ENCODE assay signal across 1 cellular context in genomic region chr16:11797166-11797956, GRCh38.
TF ChIP-seq lines count a peak whose summit lies in the region.

Gene ZC3H7A (minus strand): TSS chr16:11797258. CDS start chr16:11782354, 14,904 bp downstream.

TF ChIP-seq in HepG2, 621 proteins besides CTCF, POLR2A, EP300 and RAD21 (continued from another document and continues in another):
- TF ChIP-seq ZNF772 (CRISPR knock-in tag; IDR thresholded peaks at IDR 0.05) (peak; percentile 95), NFIB (CRISPR knock-in tag; IDR thresholded peaks at IDR 0.05; ENCODE audit: borderline replicate concordance) (no peak), HES4 (CRISPR knock-in tag; IDR thresholded peaks at IDR 0.05; ENCODE audit: borderline replicate concordance) (peak; percentile 90), MTA3 (CRISPR knock-in tag; IDR thresholded peaks at IDR 0.05) (no peak), PAXIP1 (CRISPR knock-in tag; conservative IDR thresholded peaks at IDR 0.05) (peak; percentile 75), JUNB (CRISPR knock-in tag; IDR thresholded peaks at IDR 0.05; ENCODE audit: borderline replicate concordance) (no peak), ZNF619 (CRISPR knock-in tag; IDR thresholded peaks at IDR 0.05) (peak; percentile 97), NR1H2 (CRISPR knock-in tag; IDR thresholded peaks at IDR 0.05; ENCODE audit: borderline replicate concordance, low read depth) (no peak), REPIN1 (CRISPR knock-in tag; IDR thresholded peaks at IDR 0.05; ENCODE audit: borderline replicate concordance, low read depth) (peak; percentile 94), ZGPAT (CRISPR knock-in tag; IDR thresholded peaks at IDR 0.05) (peak; percentile 96), BHLHE40 (IDR thresholded peaks at IDR 0.05; ENCODE audit: low read length) (peak; percentile 23; the same call in 1 of the 2 replicates), FOXK1 (CRISPR knock-in tag; IDR thresholded peaks at IDR 0.05; ENCODE audit: borderline replicate concordance, low read depth) (peak; percentile 65; the same call in 1 of the 2 replicates), NFATC3 (CRISPR knock-in tag; IDR thresholded peaks at IDR 0.05) (peak; percentile 31; the same call in 1 of the 2 replicates), ZNF12 (CRISPR knock-in tag; IDR thresholded peaks at IDR 0.05) (peak; percentile 84), NFE2L2 (IDR thresholded peaks at IDR 0.05; ENCODE audit: low read length) (no peak), RELA (CRISPR knock-in tag; IDR thresholded peaks at IDR 0.05) (peak; percentile 93; the same call in 1 of the 2 replicates), CHD2 (IDR thresholded peaks at IDR 0.05; ENCODE audit: low read depth, low read length) (no peak; the same call in 1 of the 2 replicates), ZSCAN29 (CRISPR knock-in tag; conservative IDR thresholded peaks at IDR 0.05) (peak; percentile 94), ZNF549 (CRISPR knock-in tag; IDR thresholded peaks at IDR 0.05) (peak; percentile 73; the same call in 1 of the 2 replicates), U2AF1 (optimal IDR thresholded peaks at IDR 0.05; ENCODE audit: low read depth, low read length) (peak; percentile 88), ZBTB42 (CRISPR knock-in tag; IDR thresholded peaks at IDR 0.05) (no peak), ZNF143 (CRISPR knock-in tag; IDR thresholded peaks at IDR 0.05) (peak; percentile 74), JUND (CRISPR knock-in tag; IDR thresholded peaks at IDR 0.05) (peak; percentile 43; the same call in 1 of the 2 replicates), KLF6 (CRISPR knock-in tag; IDR thresholded peaks at IDR 0.05) (peak; percentile 98), BRCA1 (CRISPR knock-in tag; IDR thresholded peaks at IDR 0.05) (peak; percentile 97), ZNF333 (CRISPR knock-in tag; IDR thresholded peaks at IDR 0.05; ENCODE audit: borderline replicate concordance) (peak; percentile 98; the same call in 1 of the 2 replicates), POLR2AphosphoS5 (IDR thresholded peaks at IDR 0.05; ENCODE audit: low read depth, low read length) (peak; percentile 100), NR2F1 (CRISPR knock-in tag; IDR thresholded peaks at IDR 0.05) (peak in 1 of 2 experiments; percentile 38; a peak in 1 of 4 replicates), MEIS1 (CRISPR knock-in tag; IDR thresholded peaks at IDR 0.05; ENCODE audit: borderline replicate concordance) (peak; percentile 91), ZNF263 (CRISPR knock-in tag; IDR thresholded peaks at IDR 0.05) (peak; percentile 77), ZFP82 (CRISPR knock-in tag; IDR thresholded peaks at IDR 0.05; ENCODE audit: borderline replicate concordance) (peak; percentile 98), ZNF629 (CRISPR knock-in tag; conservative IDR thresholded peaks at IDR 0.05) (peak; percentile 61), SNRNP70 (IDR thresholded peaks at IDR 0.05; ENCODE audit: low read depth, low read length) (no peak), ZFX (CRISPR knock-in tag; IDR thresholded peaks at IDR 0.05; ENCODE audit: low read depth) (peak; percentile 100), RAD51 (IDR thresholded peaks at IDR 0.05; ENCODE audit: borderline replicate concordance) (no peak), MXD3 (CRISPR knock-in tag; IDR thresholded peaks at IDR 0.05) (peak; percentile 98), ZNF556 (CRISPR knock-in tag; IDR thresholded peaks at IDR 0.05; ENCODE audit: borderline replicate concordance) (peak; percentile 98)
- TF ChIP-seq, protein P1, sequence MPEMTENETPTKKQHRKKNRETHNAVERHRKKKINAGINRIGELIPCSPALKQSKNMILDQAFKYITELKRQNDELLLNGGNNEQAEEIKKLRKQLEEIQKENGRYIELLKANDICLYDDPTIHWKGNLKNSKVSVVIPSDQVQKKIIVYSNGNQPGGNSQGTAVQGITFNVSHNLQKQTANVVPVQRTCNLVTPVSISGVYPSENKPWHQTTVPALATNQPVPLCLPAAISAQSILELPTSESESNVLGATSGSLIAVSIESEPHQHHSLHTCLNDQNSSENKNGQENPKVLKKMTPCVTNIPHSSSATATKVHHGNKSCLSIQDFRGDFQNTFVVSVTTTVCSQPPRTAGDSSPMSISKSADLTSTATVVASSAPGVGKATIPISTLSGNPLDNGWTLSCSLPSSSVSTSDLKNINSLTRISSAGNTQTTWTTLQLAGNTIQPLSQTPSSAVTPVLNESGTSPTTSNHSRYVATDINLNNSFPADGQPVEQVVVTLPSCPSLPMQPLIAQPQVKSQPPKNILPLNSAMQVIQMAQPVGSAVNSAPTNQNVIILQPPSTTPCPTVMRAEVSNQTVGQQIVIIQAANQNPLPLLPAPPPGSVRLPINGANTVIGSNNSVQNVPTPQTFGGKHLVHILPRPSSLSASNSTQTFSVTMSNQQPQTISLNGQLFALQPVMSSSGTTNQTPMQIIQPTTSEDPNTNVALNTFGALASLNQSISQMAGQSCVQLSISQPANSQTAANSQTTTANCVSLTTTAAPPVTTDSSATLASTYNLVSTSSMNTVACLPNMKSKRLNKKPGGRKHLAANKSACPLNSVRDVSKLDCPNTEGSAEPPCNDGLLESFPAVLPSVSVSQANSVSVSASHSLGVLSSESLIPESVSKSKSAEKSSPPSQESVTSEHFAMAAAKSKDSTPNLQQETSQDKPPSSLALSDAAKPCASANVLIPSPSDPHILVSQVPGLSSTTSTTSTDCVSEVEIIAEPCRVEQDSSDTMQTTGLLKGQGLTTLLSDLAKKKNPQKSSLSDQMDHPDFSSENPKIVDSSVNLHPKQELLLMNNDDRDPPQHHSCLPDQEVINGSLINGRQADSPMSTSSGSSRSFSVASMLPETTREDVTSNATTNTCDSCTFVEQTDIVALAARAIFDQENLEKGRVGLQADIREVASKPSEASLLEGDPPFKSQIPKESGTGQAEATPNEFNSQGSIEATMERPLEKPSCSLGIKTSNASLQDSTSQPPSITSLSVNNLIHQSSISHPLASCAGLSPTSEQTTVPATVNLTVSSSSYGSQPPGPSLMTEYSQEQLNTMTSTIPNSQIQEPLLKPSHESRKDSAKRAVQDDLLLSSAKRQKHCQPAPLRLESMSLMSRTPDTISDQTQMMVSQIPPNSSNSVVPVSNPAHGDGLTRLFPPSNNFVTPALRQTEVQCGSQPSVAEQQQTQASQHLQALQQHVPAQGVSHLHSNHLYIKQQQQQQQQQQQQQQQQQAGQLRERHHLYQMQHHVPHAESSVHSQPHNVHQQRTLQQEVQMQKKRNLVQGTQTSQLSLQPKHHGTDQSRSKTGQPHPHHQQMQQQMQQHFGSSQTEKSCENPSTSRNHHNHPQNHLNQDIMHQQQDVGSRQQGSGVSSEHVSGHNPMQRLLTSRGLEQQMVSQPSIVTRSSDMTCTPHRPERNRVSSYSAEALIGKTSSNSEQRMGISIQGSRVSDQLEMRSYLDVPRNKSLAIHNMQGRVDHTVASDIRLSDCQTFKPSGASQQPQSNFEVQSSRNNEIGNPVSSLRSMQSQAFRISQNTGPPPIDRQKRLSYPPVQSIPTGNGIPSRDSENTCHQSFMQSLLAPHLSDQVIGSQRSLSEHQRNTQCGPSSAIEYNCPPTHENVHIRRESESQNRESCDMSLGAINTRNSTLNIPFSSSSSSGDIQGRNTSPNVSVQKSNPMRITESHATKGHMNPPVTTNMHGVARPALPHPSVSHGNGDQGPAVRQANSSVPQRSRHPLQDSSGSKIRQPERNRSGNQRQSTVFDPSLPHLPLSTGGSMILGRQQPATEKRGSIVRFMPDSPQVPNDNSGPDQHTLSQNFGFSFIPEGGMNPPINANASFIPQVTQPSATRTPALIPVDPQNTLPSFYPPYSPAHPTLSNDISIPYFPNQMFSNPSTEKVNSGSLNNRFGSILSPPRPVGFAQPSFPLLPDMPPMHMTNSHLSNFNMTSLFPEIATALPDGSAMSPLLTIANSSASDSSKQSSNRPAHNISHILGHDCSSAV (CRISPR knock-in tag; IDR thresholded peaks at IDR 0.05; ENCODE audit: borderline replicate concordance): peak; percentile 77; the same call in 1 of the 2 replicates
- TF ChIP-seq, protein P2, sequence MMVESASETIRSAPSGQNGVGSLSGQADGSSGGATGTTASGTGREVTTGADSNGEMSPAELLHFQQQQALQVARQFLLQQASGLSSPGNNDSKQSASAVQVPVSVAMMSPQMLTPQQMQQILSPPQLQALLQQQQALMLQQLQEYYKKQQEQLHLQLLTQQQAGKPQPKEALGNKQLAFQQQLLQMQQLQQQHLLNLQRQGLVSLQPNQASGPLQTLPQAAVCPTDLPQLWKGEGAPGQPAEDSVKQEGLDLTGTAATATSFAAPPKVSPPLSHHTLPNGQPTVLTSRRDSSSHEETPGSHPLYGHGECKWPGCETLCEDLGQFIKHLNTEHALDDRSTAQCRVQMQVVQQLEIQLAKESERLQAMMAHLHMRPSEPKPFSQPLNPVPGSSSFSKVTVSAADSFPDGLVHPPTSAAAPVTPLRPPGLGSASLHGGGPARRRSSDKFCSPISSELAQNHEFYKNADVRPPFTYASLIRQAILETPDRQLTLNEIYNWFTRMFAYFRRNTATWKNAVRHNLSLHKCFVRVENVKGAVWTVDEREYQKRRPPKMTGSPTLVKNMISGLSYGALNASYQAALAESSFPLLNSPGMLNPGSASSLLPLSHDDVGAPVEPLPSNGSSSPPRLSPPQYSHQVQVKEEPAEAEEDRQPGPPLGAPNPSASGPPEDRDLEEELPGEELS (CRISPR knock-in tag; IDR thresholded peaks at IDR 0.05): peak; percentile 80
- TF ChIP-seq, protein P3, sequence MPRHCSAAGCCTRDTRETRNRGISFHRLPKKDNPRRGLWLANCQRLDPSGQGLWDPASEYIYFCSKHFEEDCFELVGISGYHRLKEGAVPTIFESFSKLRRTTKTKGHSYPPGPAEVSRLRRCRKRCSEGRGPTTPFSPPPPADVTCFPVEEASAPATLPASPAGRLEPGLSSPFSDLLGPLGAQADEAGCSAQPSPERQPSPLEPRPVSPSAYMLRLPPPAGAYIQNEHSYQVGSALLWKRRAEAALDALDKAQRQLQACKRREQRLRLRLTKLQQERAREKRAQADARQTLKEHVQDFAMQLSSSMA (CRISPR knock-in tag; IDR thresholded peaks at IDR 0.05): peak; percentile 96
- TF ChIP-seq, protein P4, sequence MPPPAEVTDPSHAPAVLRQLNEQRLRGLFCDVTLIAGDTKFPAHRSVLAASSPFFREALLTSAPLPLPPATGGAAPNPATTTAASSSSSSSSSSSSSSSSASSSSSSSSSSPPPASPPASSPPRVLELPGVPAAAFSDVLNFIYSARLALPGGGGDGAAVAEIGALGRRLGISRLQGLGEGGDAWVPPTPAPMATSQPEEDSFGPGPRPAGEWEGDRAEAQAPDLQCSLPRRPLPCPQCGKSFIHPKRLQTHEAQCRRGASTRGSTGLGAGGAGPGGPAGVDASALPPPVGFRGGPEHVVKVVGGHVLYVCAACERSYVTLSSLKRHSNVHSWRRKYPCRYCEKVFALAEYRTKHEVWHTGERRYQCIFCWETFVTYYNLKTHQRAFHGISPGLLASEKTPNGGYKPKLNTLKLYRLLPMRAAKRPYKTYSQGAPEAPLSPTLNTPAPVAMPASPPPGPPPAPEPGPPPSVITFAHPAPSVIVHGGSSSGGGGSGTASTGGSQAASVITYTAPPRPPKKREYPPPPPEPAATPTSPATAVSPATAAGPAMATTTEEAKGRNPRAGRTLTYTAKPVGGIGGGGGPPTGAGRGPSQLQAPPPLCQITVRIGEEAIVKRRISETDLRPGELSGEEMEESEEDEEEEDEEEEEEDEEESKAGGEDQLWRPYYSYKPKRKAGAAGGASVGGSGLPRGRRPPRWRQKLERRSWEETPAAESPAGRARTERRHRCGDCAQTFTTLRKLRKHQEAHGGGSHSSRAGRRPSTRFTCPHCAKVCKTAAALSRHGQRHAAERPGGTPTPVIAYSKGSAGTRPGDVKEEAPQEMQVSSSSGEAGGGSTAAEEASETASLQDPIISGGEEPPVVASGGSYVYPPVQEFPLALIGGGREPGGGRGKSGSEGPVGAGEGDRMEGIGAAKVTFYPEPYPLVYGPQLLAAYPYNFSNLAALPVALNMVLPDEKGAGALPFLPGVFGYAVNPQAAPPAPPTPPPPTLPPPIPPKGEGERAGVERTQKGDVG (CRISPR knock-in tag; IDR thresholded peaks at IDR 0.05; ENCODE audit: borderline replicate concordance): peak; percentile 94; the same call in 1 of the 2 replicates
